8 cellular contexts compared by ENCODE assay signal in the genomic region with DNA sequence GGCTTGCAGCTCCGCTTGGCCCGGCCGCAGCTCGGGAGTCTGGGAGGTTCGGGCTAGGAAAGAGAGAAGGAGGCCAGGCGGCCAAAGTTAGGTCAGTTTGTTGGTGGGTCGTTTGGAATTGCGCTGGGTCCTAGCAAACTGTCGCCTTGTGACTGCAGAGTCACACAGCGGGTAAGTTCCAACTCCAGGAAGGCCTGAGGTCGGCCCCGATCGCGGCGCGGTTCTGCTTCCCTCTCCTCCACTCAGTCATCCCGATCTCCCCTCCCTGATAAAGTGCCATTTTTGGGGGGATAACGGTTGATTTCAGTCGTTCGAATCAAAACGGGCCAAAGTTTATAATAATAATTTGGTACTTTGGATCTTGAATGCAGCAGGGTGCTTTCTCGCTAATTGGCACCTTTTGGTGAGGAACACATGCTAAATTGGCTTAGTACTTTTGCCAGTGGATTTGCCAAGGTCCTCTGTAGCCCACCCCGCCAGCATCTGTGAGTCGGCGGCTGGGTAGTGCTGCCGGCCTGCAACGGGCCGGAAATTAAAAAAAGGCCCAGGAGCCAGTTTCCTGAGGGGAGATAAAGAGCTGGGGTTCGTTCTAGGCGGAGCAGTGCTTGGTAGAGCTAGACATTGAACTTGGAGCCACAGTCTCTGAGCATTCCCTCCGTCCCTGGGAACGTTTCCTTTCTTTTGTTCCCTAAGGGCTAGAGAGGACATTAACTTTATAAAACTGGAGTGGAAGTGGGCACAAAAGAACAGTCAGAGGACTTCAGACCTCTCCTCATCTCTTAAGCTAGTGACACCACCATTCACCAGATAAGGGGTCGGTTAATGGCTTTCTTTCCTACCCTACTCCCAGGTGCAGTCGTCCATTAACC. TPM values are rescaled to one million over a fixed set of nuclear protein-coding genes. Genes with fewer than 3 reads are reported as not detected.
DNase-seq lines count a peak whose midpoint lies in the region; ATAC-seq and TF ChIP-seq lines count a peak whose summit lies in the region.

No MANE protein-coding gene starts in this region.

- TF ChIP-seq CTCF in mesothelial cell of epicardium (IDR thresholded peaks at IDR 0.05; ENCODE audit: unreplicated experiment) (no peak), type B pancreatic cell (conservative IDR thresholded peaks at IDR 0.05) (no peak)

- H3K4me1 Mint-ChIP-seq in mesothelial cell of epicardium, result peaks cover 33% of the 10 kb centered on the region
- H3K4me1 Mint-ChIP-seq in type B pancreatic cell (ENCODE audit: unreplicated experiment), result peaks cover 35% of the 10 kb centered on the region

- ATAC-seq in HG02678 (IDR thresholded peaks at IDR 0.05; ENCODE audit: unreplicated experiment) (peak; percentile 24), GM19463 (IDR thresholded peaks at IDR 0.05; ENCODE audit: unreplicated experiment) (no peak)

- peaks cover 19% of the 10 kb centered on the region for H3K4me1 ChIP-seq in ES-I3 (ENCODE audit: insufficient read depth, low read length)

- H3K9ac ChIP-seq in ES-I3 (ENCODE audit: low read depth, low read length), result peak overlapping the region; percentile 99

- H3K9me3 Mint-ChIP-seq in mesothelial cell of epicardium, result no peaks in the 10 kb centered on the region
- no peaks in the 10 kb centered on the region for H3K9me3 Mint-ChIP-seq in type B pancreatic cell

- H3K36me3 Mint-ChIP-seq in mesothelial cell of epicardium (peaks cover 4% of the 10 kb centered on the region), type B pancreatic cell (no peaks in the 10 kb centered on the region)

- no peaks in the 10 kb centered on the region for H3K27me3 Mint-ChIP-seq in mesothelial cell of epicardium (ENCODE audit: low read depth)
- H3K27me3 Mint-ChIP-seq in type B pancreatic cell, result no peaks in the 10 kb centered on the region

- peak overlapping the region; percentile 94 for H3K4me3 Mint-ChIP-seq in mesothelial cell of epicardium
- peak overlapping the region; percentile 95 for H3K4me3 Mint-ChIP-seq in type B pancreatic cell

- DNase-seq in T-helper 1 cell (peak in 3 of 5 donors; percentile 8 to 39 (median 13)), dermis blood vessel endothelial cell (peak; percentile 57), mesothelial cell of epicardium (ENCODE audit: low spot score in 2 of 2, unreplicated experiment in 2 of 2) (peak in 1 of 2 experiments; percentile 43), type B pancreatic cell (ENCODE audit: extremely low spot score, unreplicated experiment) (no peak), NCI-H524 (lab: John Stamatoyannopoulos, UW) (no peak)

- no peaks in the 10 kb centered on the region for H3K36me3 ChIP-seq in ES-I3 (ENCODE audit: insufficient read depth, low read length)

- H3K27ac Mint-ChIP-seq in mesothelial cell of epicardium (peak overlapping the region; percentile 98), type B pancreatic cell (peak overlapping the region; percentile 85)

- no peaks in the 10 kb centered on the region for H3K9me3 ChIP-seq in ES-I3 (ENCODE audit: control insufficient read depth, insufficient read depth, low read length)

RNA-seq across cellular contexts. Expression of a gene that starts 0.9 kb away (rescaled TPM):
- total RNA-seq in dermis blood vessel endothelial cell, result 33.5 and 50.3 TPM in 2 replicates
- total RNA-seq in mesothelial cell of epicardium, result 45.1 to 49.0 TPM (median 48.0 TPM) in 3 replicates
- 60.8 and 63.1 TPM in 2 replicates for total RNA-seq in type B pancreatic cell (ENCODE audit: low replicate concordance)

RNA-seq across cellular contexts. Expression of a gene that starts 17.2 kb away (rescaled TPM):
- total RNA-seq in dermis blood vessel endothelial cell (0.09 and 0.17 TPM in 2 replicates), mesothelial cell of epicardium (0.31 to 0.71 TPM (median 0.38 TPM) in 3 replicates), type B pancreatic cell (ENCODE audit: low replicate concordance) (0.17 and 0.34 TPM in 2 replicates)

Comparison
In these comparisons a context has a peak if more than half of its experiments do, and no peak if none do; other contexts are left out.
1. DNase-seq: peak in T-helper 1 cell (3 of 5) and dermis blood vessel endothelial cell (single experiment); none in type B pancreatic cell (single experiment) and NCI-H524 (0 of 2).